18 cellular contexts compared by ENCODE assay signal in the genomic region with DNA sequence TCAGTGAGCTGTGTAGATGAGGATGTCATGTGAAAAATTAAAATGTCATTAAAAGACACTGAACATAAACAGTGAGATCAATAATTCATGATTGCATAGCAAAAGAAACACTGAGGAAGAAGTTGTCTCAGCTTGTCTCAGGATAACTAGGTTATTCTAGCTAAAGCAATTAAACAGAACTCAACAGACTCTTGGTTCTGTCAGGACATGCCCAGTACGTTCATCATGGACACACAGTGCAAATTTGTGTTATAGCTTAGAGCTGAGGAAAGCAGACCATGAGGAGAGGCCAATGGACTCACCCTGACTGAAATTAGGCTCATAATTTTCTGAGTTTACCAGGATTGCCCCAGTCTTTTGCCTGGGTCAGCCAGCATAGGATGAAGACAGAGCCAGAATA.
"Had no signal": no experiment of that assay in that cellular context is flagged by ENCODE, and none has a peak within 500 bp of the region (broad histone marks: within the 10 kb centered on the region; RNA-seq: fewer than 3 reads in every experiment).

No MANE protein-coding gene starts in this region.

- H3K36me3 Mint-ChIP-seq: activated naive CD4-positive, alpha-beta T cell treated with anti-CD3 and anti-CD28 coated beads, Interleukin-2, amount 50 U/mL, for 72 hours had no signal

- H3K27ac ChIP-seq: adrenal gland, cardiac muscle cell, lower lobe of right lung, tibial artery, uterus had no signal

- ATAC-seq: activated naive CD4-positive, alpha-beta T cell treated with anti-CD3 and anti-CD28 coated beads, Interleukin-2, amount 50 U/mL, for 72 hours; effector memory CD8-positive, alpha-beta T cell; left colon; lower lobe of right lung had no signal

- H3K27me3 Mint-ChIP-seq: effector memory CD8-positive, alpha-beta T cell; progenitor cell of endocrine pancreas had no signal

- DNase-seq: activated CD4-positive, alpha-beta T cell treated with anti-CD3 and anti-CD28 coated beads, Interleukin-2, amount 50 U/mL, for 4 hours; activated gamma-delta T cell treated with Interleukin-2 at 50 U/mL for 16 hours; adrenal gland; effector memory CD8-positive, alpha-beta T cell; foreskin melanocyte; glutamatergic neuron; hippocampal formation; left colon; lower lobe of right lung; stimulated activated CD4-positive, alpha-beta T cell treated with anti-CD3 and anti-CD28 coated beads, Interleukin-2, amount 100 ng/mL, for 24 hours; stimulated activated naive CD4-positive, alpha-beta T cell treated with Interleukin-2 at 50 U/mL for 16 hours; T-helper 2 cell; tibial artery; uterus had no signal

- H3K36me3 ChIP-seq: adrenal gland, cardiac muscle cell, lower lobe of right lung, tibial artery, uterus had no signal

- H3K4me3 Mint-ChIP-seq: activated T-helper 1 cell treated with anti-CD3 and anti-CD28 coated beads, Interleukin-12 subunit alpha, Interleukin-12 subunit beta, Interleukin-2, Interleukin-4 antibody, amounts not matched to agents 30 ng/mL and 10 ng/mL and 1 ng/mL, durations not matched to agents 14 hours and 24 hours and 36 hours; effector memory CD8-positive, alpha-beta T cell had no signal

- H3K4me1 ChIP-seq: adrenal gland, lower lobe of right lung, tibial artery, uterus had no signal

- H3K27ac Mint-ChIP-seq: activated naive CD4-positive, alpha-beta T cell treated with anti-CD3 and anti-CD28 coated beads, Interleukin-2, amount 50 U/mL, for 72 hours; activated T-helper 1 cell treated with anti-CD3 and anti-CD28 coated beads, Interleukin-12 subunit alpha, Interleukin-12 subunit beta, Interleukin-2, Interleukin-4 antibody, amounts not matched to agents 30 ng/mL and 10 ng/mL and 1 ng/mL, durations not matched to agents 14 hours and 24 hours and 36 hours; effector memory CD8-positive, alpha-beta T cell; progenitor cell of endocrine pancreas had no signal

- H3K4me3 ChIP-seq: adrenal gland, cardiac muscle cell, lower lobe of right lung, tibial artery, uterus had no signal

- H3K9me3 Mint-ChIP-seq: activated T-helper 1 cell treated with anti-CD3 and anti-CD28 coated beads, Interleukin-12 subunit alpha, Interleukin-12 subunit beta, Interleukin-2, Interleukin-4 antibody, amounts not matched to agents 30 ng/mL and 10 ng/mL and 1 ng/mL, durations not matched to agents 14 hours and 24 hours and 36 hours had no signal

- H3K9me3 ChIP-seq: adrenal gland, lower lobe of right lung, tibial artery, uterus had no signal

- H3K27me3 ChIP-seq: adrenal gland, cardiac muscle cell, tibial artery, uterus had no signal
